In the genomic region with DNA sequence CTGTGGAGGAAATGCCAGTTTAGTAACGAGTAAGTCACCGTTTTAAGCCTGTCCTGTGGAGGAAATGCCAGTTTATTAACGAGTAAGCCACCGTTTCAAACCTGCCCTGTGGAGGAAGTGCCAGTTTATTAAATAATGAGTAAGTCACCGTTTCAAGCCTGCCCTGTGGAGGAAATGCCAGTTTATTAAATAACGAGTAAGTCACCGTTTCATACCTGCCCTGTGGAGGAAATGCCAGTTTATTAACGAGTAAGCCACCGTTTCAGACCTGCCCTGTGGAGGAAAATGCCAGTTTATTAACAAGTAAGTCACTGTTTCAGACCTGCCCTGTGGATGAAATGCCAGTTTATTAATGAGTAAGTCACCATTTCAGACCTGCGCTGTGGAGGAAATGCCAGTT, we compare ENCODE assay signal across 14 cellular contexts. TPM values are rescaled to one million over a fixed set of nuclear protein-coding genes. Genes with fewer than 3 reads are reported as not detected.
DNase-seq lines count a peak whose midpoint lies in the region; ATAC-seq and TF ChIP-seq lines count a peak whose summit lies in the region.
"Had no signal": no experiment of that assay in that cellular context is flagged by ENCODE, and none has a peak within 500 bp of the region (broad histone marks: within the 10 kb centered on the region; RNA-seq: fewer than 3 reads in every experiment).

No MANE protein-coding gene starts in this region.

- peaks cover 36% of the 10 kb centered on the region for H3K4me1 ChIP-seq in BLaER1
- H3K4me1 ChIP-seq in prostate gland (replicated peaks): no peaks in the 10 kb centered on the region
- H3K4me1 ChIP-seq: testis had no signal

- CTCF ChIA-PET in activated CD8-positive, alpha-beta T cell treated with anti-CD3 and anti-CD28 coated beads, Interleukin-2, amount 10 ng/mL, durations not matched to agents 7 days and 5 days (lab: Charles Lee): no interaction called here

- POLR2A ChIA-PET in activated CD8-positive, alpha-beta T cell treated with anti-CD3 and anti-CD28 coated beads, Interleukin-2, amount 10 ng/mL, durations not matched to agents 7 days and 5 days (lab: Charles Lee): no interaction called here

- H3K27ac ChIP-seq in BLaER1 (peak overlapping the region; percentile 86), prostate gland (no peak overlapping the region)
- H3K27ac ChIP-seq: cardiac muscle cell, heart left ventricle, testis had no signal

- no peak for TF ChIP-seq CTCF in prostate gland (IDR thresholded peaks at IDR 0.05)

- peak overlapping the region; percentile 67 for H3K4me2 ChIP-seq in BLaER1

- DNase-seq in DMS153 treated with DMSO at 0.1 percent for 48 hours (lab: John Stamatoyannopoulos, UW; ENCODE audit: unreplicated experiment) (peak; percentile 34), kidney tubule cell (ENCODE audit: low spot score) (peak; percentile 86), globus pallidus (ENCODE audit: low spot score) (no peak), NCI-H524 (lab: John Stamatoyannopoulos, UW) (no peak), prostate gland (ENCODE audit: low spot score) (no peak)
- no peak for DNase-seq in activated CD8-positive, alpha-beta T cell treated with anti-CD3 and anti-CD28 coated beads, Interleukin-2, amount 10 ng/mL, durations not matched to agents 7 days and 5 days
- DNase-seq: activated CD4-positive, alpha-beta T cell treated with anti-CD3 and anti-CD28 coated beads for 48 hours; activated gamma-delta T cell; HCEC 1CT; heart left ventricle; testis had no signal

- peak overlapping the region; percentile 60 for H3K9ac ChIP-seq in BLaER1

- H3K36me3 Mint-ChIP-seq in activated CD8-positive, alpha-beta T cell treated with anti-CD3 and anti-CD28 coated beads, Interleukin-2, amount 10 ng/mL, durations not matched to agents 7 days and 5 days (ENCODE audit: low read depth): peaks cover 68% of the 10 kb centered on the region

- H3K4me3 ChIP-seq in BLaER1 (peak overlapping the region; percentile 16; the same call in 1 of the 2 replicates), prostate gland (no peak overlapping the region)
- H3K4me3 ChIP-seq: cardiac muscle cell, heart left ventricle, testis had no signal

- H3K36me3 ChIP-seq in BLaER1 (peaks cover 89% of the 10 kb centered on the region), prostate gland (peaks cover 0 to 4% of the 10 kb centered on the region in 2 donors)

- H3K4me3 Mint-ChIP-seq in activated CD8-positive, alpha-beta T cell treated with anti-CD3 and anti-CD28 coated beads, Interleukin-2, amount 10 ng/mL, durations not matched to agents 7 days and 5 days: no peak overlapping the region

- peaks cover 4% of the 10 kb centered on the region for H3K4me1 Mint-ChIP-seq in activated CD8-positive, alpha-beta T cell treated with anti-CD3 and anti-CD28 coated beads, Interleukin-2, amount 10 ng/mL, durations not matched to agents 7 days and 5 days (ENCODE audit: low read depth)

- H3K27me3 ChIP-seq in BLaER1 (no peaks in the 10 kb centered on the region), prostate gland (replicated peaks; ENCODE audit: insufficient read depth) (no peaks in the 10 kb centered on the region)
- H3K27me3 ChIP-seq: cardiac muscle cell, heart left ventricle, testis had no signal

- no peak for TF ChIP-seq POLR2A in prostate gland (IDR thresholded peaks at IDR 0.05)

- WGBS in prostate gland: 57% methylated on average over 10 of the region's 10 CpGs

- H3K9me3 ChIP-seq in BLaER1 (peaks cover 61% of the 10 kb centered on the region), prostate gland (no peaks in the 10 kb centered on the region)
- H3K9me3 ChIP-seq: heart left ventricle, testis had no signal

- ATAC-seq in activated CD8-positive, alpha-beta T cell treated with anti-CD3 and anti-CD28 coated beads, Interleukin-2, amount 10 ng/mL, durations not matched to agents 7 days and 5 days: no peak
- ATAC-seq in HG02870 (IDR thresholded peaks at IDR 0.05; ENCODE audit: unreplicated experiment): no peak
- ATAC-seq: heart left ventricle had no signal

- H3K9me3 Mint-ChIP-seq in activated CD8-positive, alpha-beta T cell treated with anti-CD3 and anti-CD28 coated beads, Interleukin-2, amount 10 ng/mL, durations not matched to agents 7 days and 5 days (ENCODE audit: insufficient read depth): no peaks in the 10 kb centered on the region

- intact Hi-C loops in prostate gland (cut with DNase I): no loop called here

- no peaks in the 10 kb centered on the region for H4K20me1 ChIP-seq in BLaER1

- H3K27me3 Mint-ChIP-seq in activated CD8-positive, alpha-beta T cell treated with anti-CD3 and anti-CD28 coated beads, Interleukin-2, amount 10 ng/mL, durations not matched to agents 7 days and 5 days (ENCODE audit: low read depth): no peaks in the 10 kb centered on the region

- H3K27ac Mint-ChIP-seq in activated CD8-positive, alpha-beta T cell treated with anti-CD3 and anti-CD28 coated beads, Interleukin-2, amount 10 ng/mL, durations not matched to agents 7 days and 5 days: peak overlapping the region; percentile 26

RNA-seq across cellular contexts. Expression of gene PDCD6, which starts 18.9 kb away (rescaled TPM):
- 100 to 1,000 TPM in 1 of 2 experiments, 10 to 100 TPM in 1; 96.1 to 101 TPM for total RNA-seq in activated CD8-positive, alpha-beta T cell treated with anti-CD3 and anti-CD28 coated beads, Interleukin-2, amount 10 ng/mL, durations not matched to agents 7 days and 5 days
- 100 to 1,000 TPM; 118 to 131 TPM for total RNA-seq in prostate gland

RNA-seq across cellular contexts. Expression of gene SDHA, which starts 34.4 kb away (rescaled TPM):
- 100 to 1,000 TPM; 145 to 152 TPM for total RNA-seq in activated CD8-positive, alpha-beta T cell treated with anti-CD3 and anti-CD28 coated beads, Interleukin-2, amount 10 ng/mL, durations not matched to agents 7 days and 5 days
- 10 to 100 TPM; 66.7 to 99.1 TPM for total RNA-seq in prostate gland

RNA-seq across cellular contexts. Expression of gene CCDC127, which starts 34.6 kb away (rescaled TPM):
- 1 to 10 TPM; 5.3 to 6.8 TPM for total RNA-seq in activated CD8-positive, alpha-beta T cell treated with anti-CD3 and anti-CD28 coated beads, Interleukin-2, amount 10 ng/mL, durations not matched to agents 7 days and 5 days
- 1 to 10 TPM; 4.7 to 5.2 TPM for total RNA-seq in prostate gland

Comparison
In these comparisons a context has a peak if more than half of its experiments do, and no peak if none do; other contexts are left out.
1. DNase-seq: peak in DMS153 treated with DMSO at 0.1 percent for 48 hours (single experiment) and kidney tubule cell (single experiment); none in activated CD8-positive, alpha-beta T cell treated with anti-CD3 and anti-CD28 coated beads, Interleukin-2, amount 10 ng/mL, durations not matched to agents 7 days and 5 days (single experiment), globus pallidus (single experiment), NCI-H524 (0 of 2) and prostate gland (single experiment).